Comparison of ENCODE assay signal across 9 cellular contexts in the genomic region with DNA sequence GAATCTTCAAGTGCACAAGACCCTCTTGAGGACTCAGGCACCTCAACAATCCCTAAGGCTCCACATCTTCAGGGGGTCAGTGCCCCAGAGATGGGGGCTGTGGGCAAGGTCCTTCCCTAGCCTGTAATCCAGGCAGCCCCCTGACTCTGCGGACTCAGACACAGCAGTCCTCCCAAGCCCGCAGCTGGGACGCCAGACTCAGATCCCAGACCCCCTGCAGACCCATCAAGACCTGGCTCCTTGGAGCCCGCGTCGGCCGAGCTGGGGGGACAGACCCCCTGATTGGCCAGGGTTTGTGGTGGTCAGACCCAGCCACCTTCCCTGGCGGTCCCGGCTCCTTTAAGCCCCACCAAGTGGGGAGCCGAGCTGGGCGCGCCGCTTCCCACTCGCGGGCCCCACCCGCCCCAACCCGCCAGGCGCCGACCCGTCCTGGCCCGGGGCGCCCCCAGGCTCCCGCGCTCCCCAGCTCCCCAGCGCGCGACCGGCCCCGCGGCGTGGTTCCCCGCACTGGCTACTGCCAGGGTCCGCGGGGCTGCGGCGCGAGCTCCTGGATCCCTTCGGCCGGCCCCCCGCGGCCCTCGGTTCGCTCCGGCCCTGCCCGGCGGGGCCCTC. TPM values are rescaled to one million over a fixed set of nuclear protein-coding genes. Genes with fewer than 3 reads are reported as not detected.
DNase-seq lines count a peak whose midpoint lies in the region; ATAC-seq, FAIRE-seq and TF ChIP-seq lines count a peak whose summit lies in the region.
"Had no signal": no experiment of that assay in that cellular context is flagged by ENCODE, and none has a peak within 500 bp of the region (broad histone marks: within the 10 kb centered on the region; RNA-seq: fewer than 3 reads in every experiment).

No MANE protein-coding gene starts in this region.

- TF ChIP-seq CTCF in brain (conservative IDR thresholded peaks at IDR 0.05), result no peak
- no peak for TF ChIP-seq CTCF in kidney epithelial cell (IDR thresholded peaks at IDR 0.05; ENCODE audit: insufficient read depth, low read length, poor library complexity, severe bottlenecking)

- H3K36me3 ChIP-seq in kidney epithelial cell (ENCODE audit: control insufficient read depth, insufficient read depth, low read length), result no peaks in the 10 kb centered on the region
- no peaks in the 10 kb centered on the region for H3K36me3 ChIP-seq in stomach smooth muscle (ENCODE audit: control insufficient read depth in 2 of 2, insufficient read depth in 2 of 2, low read length in 2 of 2)

- peak overlapping the region; percentile 80 to 87 for H3K9ac ChIP-seq in stomach smooth muscle (ENCODE audit: low read length in 2 of 2)

- H3K27me3 Mint-ChIP-seq in brain, result peaks cover 17% of the 10 kb centered on the region
- peaks cover 48% of the 10 kb centered on the region for H3K27me3 Mint-ChIP-seq in activated CD4-positive, alpha-beta T cell treated with anti-CD3 and anti-CD28 coated beads, Interleukin-2, amount 10 ng/mL, durations not matched to agents 24 days and 14 days

- no peaks in the 10 kb centered on the region for H3K36me3 Mint-ChIP-seq in brain
- H3K36me3 Mint-ChIP-seq in activated CD4-positive, alpha-beta T cell treated with anti-CD3 and anti-CD28 coated beads, Interleukin-2, amount 10 ng/mL, durations not matched to agents 24 days and 14 days (ENCODE audit: low read depth), result no peaks in the 10 kb centered on the region

- H3K4me1 Mint-ChIP-seq in brain, result peaks cover 56% of the 10 kb centered on the region
- peaks cover 6% of the 10 kb centered on the region for H3K4me1 Mint-ChIP-seq in activated CD4-positive, alpha-beta T cell treated with anti-CD3 and anti-CD28 coated beads, Interleukin-2, amount 10 ng/mL, durations not matched to agents 24 days and 14 days

- H3K4me3 Mint-ChIP-seq in brain, result peak overlapping the region; percentile 86 to 93 (median 91)
- H3K4me3 Mint-ChIP-seq in activated CD4-positive, alpha-beta T cell treated with anti-CD3 and anti-CD28 coated beads, Interleukin-2, amount 10 ng/mL, durations not matched to agents 24 days and 14 days, result no peak overlapping the region

- H3K27ac ChIP-seq in stomach smooth muscle (ENCODE audit: low read length), result peak overlapping the region; percentile 58

- no peak for TF ChIP-seq RAD21 in Ishikawa (IDR thresholded peaks at IDR 0.05; ENCODE audit: low read depth)

- H3K9me3 Mint-ChIP-seq in brain, result peaks cover 0 to 4% (median 0%) of the 10 kb centered on the region in 5 experiments
- H3K9me3 Mint-ChIP-seq in activated CD4-positive, alpha-beta T cell treated with anti-CD3 and anti-CD28 coated beads, Interleukin-2, amount 10 ng/mL, durations not matched to agents 24 days and 14 days, result no peaks in the 10 kb centered on the region

- H3K4me1 ChIP-seq in stomach smooth muscle (ENCODE audit: control insufficient read depth, insufficient read depth, low read length), result peaks cover 64% of the 10 kb centered on the region

- H3K27me3 ChIP-seq in kidney epithelial cell (ENCODE audit: control insufficient read depth, insufficient read depth, low read length) (peaks cover 14% of the 10 kb centered on the region), stomach smooth muscle (ENCODE audit: control insufficient read depth in 1 of 2, insufficient read depth in 2 of 2, low read length in 2 of 2) (no peaks in the 10 kb centered on the region)

- TF ChIP-seq POLR2A in GM12892 (IDR thresholded peaks at IDR 0.05; ENCODE audit: low read depth, low read length), result no peak

- intact Hi-C loops in activated CD4-positive, alpha-beta T cell treated with anti-CD3 and anti-CD28 coated beads, Interleukin-2, amount 10 ng/mL, durations not matched to agents 24 days and 14 days (cut with micrococcal nuclease), result loop anchor here (5.0 kb wide), 1 partner anchor 107 kb away; the partner anchor contains the start of gene CARS1

- H3K27ac Mint-ChIP-seq in brain, result peak overlapping the region in 3 of 5 experiments; percentile 45 to 99 (median 74)
- H3K27ac Mint-ChIP-seq in activated CD4-positive, alpha-beta T cell treated with anti-CD3 and anti-CD28 coated beads, Interleukin-2, amount 10 ng/mL, durations not matched to agents 24 days and 14 days, result no peak overlapping the region

- no peak for FAIRE-seq in GM12892 (lab: Jason Lieb, UNC)

- DNase-seq in kidney epithelial cell (ENCODE audit: low read depth), result no peak
- no peak for DNase-seq in activated CD4-positive, alpha-beta T cell treated with anti-CD3 and anti-CD28 coated beads, Interleukin-2, amount 10 ng/mL, durations not matched to agents 24 days and 14 days
- no peak for DNase-seq in GM12892 (ENCODE audit: insufficient read length)
- no peak for DNase-seq in amygdala (lab: John Stamatoyannopoulos, UW)

- peak overlapping the region; percentile 72 for H3K4me3 ChIP-seq in kidney epithelial cell (ENCODE audit: low read depth, low read length)
- peak overlapping the region; percentile 85 for H3K4me3 ChIP-seq in stomach smooth muscle (ENCODE audit: low read length in 2 of 2)

- ATAC-seq in GM21825 (IDR thresholded peaks at IDR 0.05; ENCODE audit: unreplicated experiment), result no peak

- TF ChIP-seq EP300 in Ishikawa (IDR thresholded peaks at IDR 0.05; ENCODE audit: borderline replicate concordance), result no peak

- H3K9me3 ChIP-seq in stomach smooth muscle (ENCODE audit: control insufficient read depth in 2 of 2, low read length in 2 of 2), result no peaks in the 10 kb centered on the region

TF ChIP-seq in Ishikawa, 13 proteins besides CTCF, POLR2A, EP300 and RAD21:
- TF ChIP-seq NFIC (IDR thresholded peaks at IDR 0.05), result no peak
- peak; percentile 39; the same call in 1 of the 2 replicates for TF ChIP-seq ZBTB7A (IDR thresholded peaks at IDR 0.05; ENCODE audit: low read depth)

RNA-seq across cellular contexts. Expression of gene OSBPL5, which starts 0.5 kb away (rescaled TPM):
- polyA plus RNA-seq in brain (ENCODE audit: insufficient read depth, low read depth, low replicate concordance), result 5.5 TPM
- total RNA-seq in kidney epithelial cell, result 9.2 and 10.2 TPM in 2 replicates
- 2.3 and 3.4 TPM in 2 replicates for total RNA-seq in activated CD4-positive, alpha-beta T cell treated with anti-CD3 and anti-CD28 coated beads, Interleukin-2, amount 10 ng/mL, durations not matched to agents 24 days and 14 days
- not detected for polyA plus RNA-seq in GM12892 (2012; ENCODE audit: missing spikeins)

RNA-seq across cellular contexts. Expression of gene MRGPRG, which starts 54.0 kb away (rescaled TPM):
- not detected for polyA plus RNA-seq in brain (ENCODE audit: insufficient read depth, low read depth, low replicate concordance)
- total RNA-seq in kidney epithelial cell, result not detected in 2 replicates
- not detected in 2 replicates for total RNA-seq in activated CD4-positive, alpha-beta T cell treated with anti-CD3 and anti-CD28 coated beads, Interleukin-2, amount 10 ng/mL, durations not matched to agents 24 days and 14 days
- polyA plus RNA-seq in GM12892 (2012; ENCODE audit: missing spikeins), result not detected
- total RNA-seq: LHCN-M2 had no signal
